In the genomic region with DNA sequence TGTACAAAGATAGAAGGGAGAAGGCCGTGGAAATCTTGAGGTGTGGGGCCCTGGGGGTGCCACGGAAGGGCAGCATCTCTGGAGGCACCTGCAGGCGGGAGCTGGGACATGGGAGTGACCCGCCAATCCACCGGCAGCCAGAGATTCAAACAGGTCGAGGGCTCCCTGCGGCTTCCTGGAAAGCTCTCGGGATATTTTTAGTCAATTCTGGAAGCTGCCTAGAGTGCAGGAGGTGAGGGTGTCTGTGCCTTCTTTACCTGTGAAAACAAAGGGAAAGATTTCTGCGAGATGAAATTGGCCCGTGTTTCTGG, we compare ENCODE assay signal across 27 cellular contexts. TPM values are rescaled to one million over a fixed set of nuclear protein-coding genes. Genes with fewer than 3 reads are reported as not detected.
"Had no signal": no experiment of that assay in that cellular context is flagged by ENCODE, and none has a peak within 500 bp of the region (broad histone marks: within the 10 kb centered on the region; RNA-seq: fewer than 3 reads in every experiment).

No MANE protein-coding gene starts in this region.

- H3K4me1 ChIP-seq: psoas muscle, vagina had no signal

- H3K27ac ChIP-seq: gastroesophageal sphincter, hepatocyte, ovary, psoas muscle, sigmoid colon, thyroid gland, upper lobe of left lung, vagina had no signal

- ATAC-seq: activated CD4-positive, alpha-beta T cell treated with anti-CD3 and anti-CD28 coated beads for 36 hours; activated naive CD4-positive, alpha-beta T cell treated with anti-CD3 and anti-CD28 coated beads, Interleukin-2, amount 50 U/mL, for 72 hours; activated T-cell treated with anti-CD3 and anti-CD28 coated beads, Interleukin-2, amount 50 U/mL, for 72 hours; gastroesophageal sphincter; naive thymus-derived CD4-positive, alpha-beta T cell; psoas muscle; stimulated activated memory B cell treated with anti-CD40 and anti-IgM and Interleukin-4, amounts not matched to agents 10 μg/mL and 1 μg/mL and 100 μg/mL, for 72 hours; stimulated activated naive CD8-positive, alpha-beta T cell treated with anti-CD3 and anti-CD28 coated beads, Interleukin-15, amount 100 ng/mL, for 72 hours had no signal

- H3K36me3 ChIP-seq: gastroesophageal sphincter, ovary, sigmoid colon, thyroid gland, upper lobe of left lung, vagina had no signal

- DNase-seq: activated CD4-positive, alpha-beta T cell treated with anti-CD3 and anti-CD28 coated beads for 36 hours; activated CD4-positive, alpha-beta T cell treated with anti-CD3 and anti-CD28 coated beads, Interleukin-2, amount 50 U/mL, for 4 hours; activated CD4-positive, CD25-positive, alpha-beta regulatory T cell; activated naive CD4-positive, alpha-beta T cell; activated T-cell treated with anti-CD3 and anti-CD28 coated beads for 4 hours; activated T-cell treated with anti-CD3 and anti-CD28 coated beads, Interleukin-2, amount 50 U/mL, for 72 hours; cortex of kidney; left cardiac atrium; naive thymus-derived CD4-positive, alpha-beta T cell; psoas muscle; sigmoid colon; stimulated activated CD4-positive, alpha-beta T cell treated with anti-CD3 and anti-CD28 coated beads, Interleukin-1b, Interleukin-23, amount 100 ng/mL, for 48 hours; stimulated activated CD4-positive, alpha-beta T cell treated with anti-CD3 and anti-CD28 coated beads, Interleukin-4, amount 100 ng/mL, for 4 hours; stimulated activated CD8-positive, alpha-beta memory T cell treated with anti-CD3 and anti-CD28 coated beads, Interleukin-4, amount 100 ng/mL, for 48 hours; stimulated activated naive CD8-positive, alpha-beta T cell treated with anti-CD3 and anti-CD28 coated beads, Interleukin-15, amount 100 ng/mL, for 72 hours had no signal

- H3K4me3 ChIP-seq: gastroesophageal sphincter, hepatocyte, ovary, psoas muscle, sigmoid colon, thyroid gland, upper lobe of left lung, vagina had no signal

- H3K9me3 ChIP-seq: psoas muscle, thyroid gland, upper lobe of left lung, vagina had no signal

- H3K27me3 ChIP-seq: ovary, vagina had no signal

RNA-seq across cellular contexts. Expression of a gene that starts 16.6 kb away (rescaled TPM):
- total RNA-seq: activated CD4-positive, alpha-beta T cell treated with anti-CD3 and anti-CD28 coated beads for 36 hours; endothelial cell of umbilical vein; fibroblast of lung; fibroblast of villous mesenchyme; gastroesophageal sphincter; left cardiac atrium; mesothelial cell of epicardium; naive thymus-derived CD4-positive, alpha-beta T cell; ovary; psoas muscle; sigmoid colon; thyroid gland; vagina had no signal
